ENCODE assay signal across 8 cellular contexts in the genomic region with DNA sequence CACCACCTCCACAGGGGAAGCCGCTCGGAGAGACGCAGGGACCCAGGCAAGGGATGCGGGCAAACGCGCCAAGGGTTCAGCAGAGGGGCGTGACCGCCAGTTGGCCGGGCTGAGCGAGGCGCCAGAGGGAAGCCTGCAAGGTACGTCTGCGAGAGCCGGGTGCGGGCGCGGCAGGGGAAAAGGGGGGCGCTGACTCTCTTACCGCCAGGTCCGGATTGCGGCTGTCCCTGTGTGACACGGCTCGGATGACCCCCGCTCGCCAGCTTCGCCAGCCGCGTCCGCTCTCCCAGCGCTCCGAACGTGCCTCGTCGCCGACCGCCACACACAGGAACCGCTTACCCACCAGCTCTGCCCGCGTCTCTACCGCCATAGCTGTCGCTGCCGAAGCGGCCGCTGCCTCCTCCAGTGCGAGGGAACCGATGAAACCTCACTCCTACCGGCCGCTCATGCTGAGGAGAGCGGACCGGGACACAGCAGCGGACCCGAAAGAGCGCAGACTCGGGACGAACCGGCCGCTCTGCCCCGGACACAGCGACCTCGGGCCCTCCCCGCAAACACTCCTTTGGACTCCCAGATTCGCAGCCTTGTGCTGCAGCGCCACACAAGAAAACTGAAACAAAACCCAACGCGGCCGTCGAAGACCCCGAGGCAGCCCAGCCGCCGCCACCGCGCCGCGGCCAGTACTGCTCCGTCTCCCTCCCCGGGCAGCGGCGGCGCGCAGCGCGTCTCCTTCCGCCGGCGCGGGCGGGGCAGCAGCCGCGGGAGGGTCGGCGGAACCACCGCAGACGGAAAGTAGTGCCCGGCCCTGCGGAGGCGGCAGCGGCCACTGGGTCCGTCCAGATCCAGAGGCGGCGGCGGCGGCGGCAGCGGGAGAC. TPM values are rescaled to one million over a fixed set of nuclear protein-coding genes. Genes with fewer than 3 reads are reported as not detected.
A peak's percentile ranks its signal among the peaks of the same experiment; 100 is the strongest.
DNase-seq lines count a peak whose midpoint lies in the region; ATAC-seq and TF ChIP-seq lines count a peak whose summit lies in the region.

A gene with protein sequence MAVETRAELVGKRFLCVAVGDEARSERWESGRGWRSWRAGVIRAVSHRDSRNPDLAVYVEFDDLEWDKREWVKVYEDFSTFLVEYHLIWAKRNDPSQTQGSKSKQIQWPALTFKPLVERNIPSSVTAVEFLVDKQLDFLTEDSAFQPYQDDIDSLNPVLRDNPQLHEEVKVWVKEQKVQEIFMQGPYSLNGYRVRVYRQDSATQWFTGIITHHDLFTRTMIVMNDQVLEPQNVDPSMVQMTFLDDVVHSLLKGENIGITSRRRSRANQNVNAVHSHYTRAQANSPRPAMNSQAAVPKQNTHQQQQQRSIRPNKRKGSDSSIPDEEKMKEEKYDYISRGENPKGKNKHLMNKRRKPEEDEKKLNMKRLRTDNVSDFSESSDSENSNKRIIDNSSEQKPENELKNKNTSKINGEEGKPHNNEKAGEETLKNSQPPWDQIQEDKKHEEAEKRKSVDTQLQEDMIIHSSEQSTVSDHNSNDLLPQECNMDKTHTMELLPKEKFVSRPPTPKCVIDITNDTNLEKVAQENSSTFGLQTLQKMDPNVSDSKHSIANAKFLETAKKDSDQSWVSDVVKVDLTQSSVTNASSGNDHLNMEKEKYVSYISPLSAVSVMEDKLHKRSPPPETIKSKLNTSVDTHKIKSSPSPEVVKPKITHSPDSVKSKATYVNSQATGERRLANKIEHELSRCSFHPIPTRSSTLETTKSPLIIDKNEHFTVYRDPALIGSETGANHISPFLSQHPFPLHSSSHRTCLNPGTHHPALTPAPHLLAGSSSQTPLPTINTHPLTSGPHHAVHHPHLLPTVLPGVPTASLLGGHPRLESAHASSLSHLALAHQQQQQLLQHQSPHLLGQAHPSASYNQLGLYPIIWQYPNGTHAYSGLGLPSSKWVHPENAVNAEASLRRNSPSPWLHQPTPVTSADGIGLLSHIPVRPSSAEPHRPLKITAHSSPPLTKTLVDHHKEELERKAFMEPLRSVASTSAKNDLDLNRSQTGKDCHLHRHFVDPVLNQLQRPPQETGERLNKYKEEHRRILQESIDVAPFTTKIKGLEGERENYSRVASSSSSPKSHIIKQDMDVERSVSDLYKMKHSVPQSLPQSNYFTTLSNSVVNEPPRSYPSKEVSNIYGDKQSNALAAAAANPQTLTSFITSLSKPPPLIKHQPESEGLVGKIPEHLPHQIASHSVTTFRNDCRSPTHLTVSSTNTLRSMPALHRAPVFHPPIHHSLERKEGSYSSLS (N-terminal part only) (minus strand): TSS at position 685 of the 875 bp plus-strand sequence. CDS start 315 bp downstream, at position 370.

- H3K9me3 ChIP-seq in MG63: no peaks in the 10 kb centered on the region
- H3K9me3 ChIP-seq in T-helper 17 cell (ENCODE audit: control insufficient read depth, low read length, poor library complexity, severe bottlenecking): no peaks in the 10 kb centered on the region
- no peaks in the 10 kb centered on the region for H3K9me3 ChIP-seq in psoas muscle
- H3K9me3 ChIP-seq in aorta (ENCODE audit: control insufficient read depth, low read length): no peaks in the 10 kb centered on the region

- H3K36me3 Mint-ChIP-seq in T-helper 17 cell (ENCODE audit: low read depth): peaks cover 5% of the 10 kb centered on the region

- no peak for TF ChIP-seq CTCF in GM10266 (IDR thresholded peaks at IDR 0.05; ENCODE audit: control insufficient read depth, insufficient read depth, low read depth, missing control alignments)
- peak; percentile 2 for TF ChIP-seq CTCF in psoas muscle (IDR thresholded peaks at IDR 0.05)

- intact Hi-C loops in left ventricle myocardium superior (cut with micrococcal nuclease) (no loop called here), psoas muscle (cut with DNase I) (loop anchor here (1.0 to 10.0 kb wide), 7 partner anchors 57 to 253 kb away; a partner anchor contains a TSS), aorta (cut with DNase I) (loop anchor here (5.0 to 10.0 kb wide), 6 partner anchors 57 to 247 kb away; a partner anchor contains a TSS)

- no peaks in the 10 kb centered on the region for H3K27me3 ChIP-seq in H7 (ENCODE audit: control insufficient read depth, insufficient read depth, low read length)
- H3K27me3 ChIP-seq in MG63: no peaks in the 10 kb centered on the region
- H3K27me3 ChIP-seq in psoas muscle (ENCODE audit: insufficient read depth in 3 of 3, low read length in 2 of 3): no peaks in the 10 kb centered on the region
- no peaks in the 10 kb centered on the region for H3K27me3 ChIP-seq in aorta (ENCODE audit: control insufficient read depth in 1 of 2, insufficient read depth in 2 of 2, low read length in 1 of 2)

- H3K27ac ChIP-seq in psoas muscle (peak within 1 kb of the TSS; percentile 92), aorta (ENCODE audit: low read depth in 1 of 2, low read length in 2 of 2) (peak within 1 kb of the TSS; percentile 58 to 68)

- ATAC-seq in T-helper 17 cell (peak; percentile 76), left ventricle myocardium superior (peak; percentile 92), psoas muscle (peak; percentile 90 to 93 (median 90)), aorta (ENCODE audit: low FRiP score) (peak; percentile 96)

- H3K4me3 Mint-ChIP-seq in T-helper 17 cell: peak within 1 kb of the TSS; percentile 97

- H3K4me1 ChIP-seq in psoas muscle (peaks cover 27% of the 10 kb centered on the region), aorta (ENCODE audit: control insufficient read depth in 1 of 2, insufficient read depth in 2 of 2, low read length in 2 of 2) (peaks cover 0 to 2% of the 10 kb centered on the region in 2 donors)

- peaks cover 18% of the 10 kb centered on the region for H3K4me1 Mint-ChIP-seq in T-helper 17 cell

- H3K36me3 ChIP-seq in H7 (replicated peaks; ENCODE audit: control insufficient read depth, insufficient read depth, low read length) (no peaks in the 10 kb centered on the region), MG63 (no peaks in the 10 kb centered on the region; the same call in 1 of the 2 replicates), psoas muscle (ENCODE audit: insufficient read depth in 1 of 2, low read depth in 1 of 2) (no peaks in the 10 kb centered on the region), aorta (ENCODE audit: control insufficient read depth in 1 of 2, insufficient read depth in 2 of 2, low read length in 1 of 2) (no peaks in the 10 kb centered on the region)

- peak within 1 kb of the TSS; percentile 92 for H3K27ac Mint-ChIP-seq in T-helper 17 cell

- DNase-seq in GM10266 (ENCODE audit: extremely low spot score): peak; percentile 82
- DNase-seq in H7: peak; percentile 89
- peak; percentile 89 for DNase-seq in MG63
- peak; percentile 38 to 52 (median 52) for DNase-seq in T-helper 17 cell
- peak in 52 of 56 donors; percentile 17 to 78 (median 57) for DNase-seq in amygdala (lab: John Stamatoyannopoulos, UW)
- peak; percentile 88 for DNase-seq in left ventricle myocardium superior
- DNase-seq in psoas muscle: peak; percentile 88 to 90
- DNase-seq in aorta: peak; percentile 87 to 94

- no peaks in the 10 kb centered on the region for H3K27me3 Mint-ChIP-seq in T-helper 17 cell

- H3K4me3 ChIP-seq in H7 (ENCODE audit: insufficient read depth, low read depth, low read length) (peak within 1 kb of the TSS; percentile 93), MG63 (peak within 1 kb of the TSS; percentile 71), psoas muscle (peak within 1 kb of the TSS; percentile 81), aorta (ENCODE audit: low read length in 2 of 2) (peak within 1 kb of the TSS; percentile 60 to 79)

- WGBS in psoas muscle, 3 donors: 0 to 1% (median 0%) methylated on average over 72 to 104 of the region's 104 CpGs
- WGBS in aorta, 2 donors: 0% methylated on average over 99 to 104 of the region's 104 CpGs

RNA-seq across cellular contexts. Expression of the gene that starts here (rescaled TPM):
- 108 and 180 TPM in 2 replicates for total RNA-seq in H7 (2014; rRNA removed; shearing (Covaris generic))
- 14.1 and 72.5 TPM in 2 replicates for total RNA-seq in MG63 (2014; rRNA removed; shearing (Covaris generic); ENCODE audit: low replicate concordance)
- 100 to 1,000 TPM; 215 to 279 TPM for total RNA-seq in T-helper 17 cell
- 32.7 TPM for total RNA-seq in left ventricle myocardium superior
- 10 to 100 TPM; 23.3 to 74.4 (median 30.3) TPM for total RNA-seq in psoas muscle
- polyA plus RNA-seq in psoas muscle: 10 to 100 TPM; 17.5 to 35.6 (median 17.7) TPM
- total RNA-seq in aorta: 100 to 1,000 TPM; 103 to 108 TPM
- polyA plus RNA-seq in aorta: 10 to 100 TPM; 21.9 to 34.1 TPM

Comparison
In these comparisons a context has a peak if more than half of its experiments do, and no peak if none do; other contexts are left out.
1. Peak in every context shown above with its lines: DNase-seq, ATAC-seq, H3K4me3 ChIP-seq and H3K27ac ChIP-seq.